21 cellular contexts compared by ENCODE assay signal in genomic region chr16:69378760-69379159, GRCh38. TPM values are rescaled to one million over a fixed set of nuclear protein-coding genes. Genes with fewer than 3 reads are reported as not detected.
DNase-seq lines count a peak whose midpoint lies in the region; ATAC-seq and TF ChIP-seq lines count a peak whose summit lies in the region.
"Had no signal": no experiment of that assay in that cellular context is flagged by ENCODE, and none has a peak within 500 bp of the region (broad histone marks: within the 10 kb centered on the region; RNA-seq: fewer than 3 reads in every experiment).

No MANE protein-coding gene starts in this region.

- H3K4ac ChIP-seq in IMR-90 (ENCODE audit: low read depth, low read length), result no peak overlapping the region

- H2BK120ac ChIP-seq in IMR-90 (ENCODE audit: low read depth, low read length), result no peak overlapping the region

- BruUV-seq in IMR-90 (replicated peaks; lab: Mats Ljungman, UMichigan), result no TSS peak

- no peak overlapping the region for H4K5ac ChIP-seq in IMR-90 (ENCODE audit: low read depth, low read length)

- DNase-seq in SK-N-SH (no peak), IMR-90 (peak; percentile 6), fibroblast of the aortic adventitia (ENCODE audit: low read depth) (peak; percentile 53), NCI-H2196 (lab: John Stamatoyannopoulos, UW; ENCODE audit: unreplicated experiment) (no peak), NCI-H2196 treated with DMSO at 0.1 percent for 48 hours (lab: John Stamatoyannopoulos, UW; ENCODE audit: unreplicated experiment) (no peak)
- DNase-seq: activated T-cell treated with anti-CD3 and anti-CD28 coated beads for 4 hours; esophagus squamous epithelium; GDM1; KG1; left ventricle myocardium inferior; NCI-H2029; NCI-H446 treated with DMSO at 0.1 percent for 48 hours; NK-92 treated with Interleukin-12 subunit alpha and Interleukin-12 subunit beta, amount 100 ng/mL, for 24 hours; stimulated activated naive CD4-positive, alpha-beta T cell had no signal

- TF ChIP-seq CTCF in SK-N-SH (IDR thresholded peaks at IDR 0.05) (no peak), IMR-90 (conservative IDR thresholded peaks at IDR 0.05; ENCODE audit: low read depth, low read length) (no peak), fibroblast of the aortic adventitia (IDR thresholded peaks at IDR 0.05; ENCODE audit: insufficient read depth, low read length) (no peak)

- H3K4me3 ChIP-seq in SK-N-SH (ENCODE audit: low read depth in 2 of 2, low read length in 1 of 2) (no peak overlapping the region; a peak in 1 of 4 replicates), IMR-90 (ENCODE audit: insufficient read depth, low read depth, low read length) (no peak overlapping the region), fibroblast of the aortic adventitia (ENCODE audit: low read depth, low read length) (no peak overlapping the region)
- H3K4me3 ChIP-seq: cardiac muscle cell, esophagus squamous epithelium, left ventricle myocardium inferior, right atrium auricular region, tibial nerve had no signal

- H4K20me1 ChIP-seq in SK-N-SH (ENCODE audit: insufficient read depth), result no peaks in the 10 kb centered on the region
- 0 out of 2 replicates have a peak, but pooled peaks cover 1% of the 10 kb centered on the region for H4K20me1 ChIP-seq in IMR-90 (ENCODE audit: insufficient read depth, low read length)

- no peak overlapping the region for H2BK15ac ChIP-seq in IMR-90 (ENCODE audit: low read depth, low read length)

- H3K79me2 ChIP-seq in SK-N-SH (ENCODE audit: insufficient read depth), result peaks cover 60% of the 10 kb centered on the region

- ATAC-seq in SK-N-SH treated with all-trans-retinoic acid at 6 μM for 48 hours (no peak), IMR-90 (ENCODE audit: low read depth) (no peak)

- H3F3A ChIP-seq in SK-N-SH (replicated peaks; ENCODE audit: insufficient read depth), result peaks cover 31% of the 10 kb centered on the region

- peaks cover 2% of the 10 kb centered on the region for H3K9me1 ChIP-seq in IMR-90 (ENCODE audit: insufficient read depth, low read length)

- H3K23ac ChIP-seq in IMR-90 (ENCODE audit: low read depth, low read length), result no peak overlapping the region

- CTCF ChIA-PET in SK-N-SH (lab: Yijun Ruan, JAX) (no interaction called here), IMR-90 (lab: Yijun Ruan, JAX) (no interaction called here)

- H3K36me3 ChIP-seq in SK-N-SH (replicated peaks in 1 of 2; ENCODE audit: control insufficient read depth in 1 of 2, insufficient read depth in 2 of 2, low read length in 1 of 2), result peaks cover 44 to 72% of the 10 kb centered on the region in 2 experiments
- peaks cover 18% of the 10 kb centered on the region for H3K36me3 ChIP-seq in IMR-90 (ENCODE audit: control insufficient read depth, insufficient read depth, low read length)

- no peak for TF ChIP-seq EP300 in SK-N-SH (IDR thresholded peaks at IDR 0.05; ENCODE audit: borderline replicate concordance in 1 of 2, low read depth in 1 of 2, low read length in 1 of 2)

- no peak overlapping the region; the same call in 1 of the 2 replicates for H3K9ac ChIP-seq in SK-N-SH
- H3K9ac ChIP-seq in IMR-90 (ENCODE audit: low read depth, low read length), result no peak overlapping the region

- H2AK5ac ChIP-seq in IMR-90 (ENCODE audit: low read depth, low read length), result no peak overlapping the region

- TF ChIP-seq POLR2A in IMR-90 (IDR thresholded peaks at IDR 0.05; ENCODE audit: low read depth, low read length), result no peak

- H3K9me3 ChIP-seq in SK-N-SH, result no peaks in the 10 kb centered on the region
- no peaks in the 10 kb centered on the region for H3K9me3 ChIP-seq in IMR-90 (ENCODE audit: control insufficient read depth, insufficient read depth, low read length)
- H3K9me3 ChIP-seq: esophagus squamous epithelium, left ventricle myocardium inferior, right atrium auricular region, tibial nerve had no signal

- H4K8ac ChIP-seq in IMR-90 (ENCODE audit: low read depth in 2 of 2, low read length in 2 of 2), result no peak overlapping the region

- dilution Hi-C loops in IMR-90 (cut with HindIII; ENCODE audit: low sequenced_read_pairs, unreplicated experiment), result no loop called here

- H4K91ac ChIP-seq in IMR-90 (ENCODE audit: insufficient read depth, low read depth, low read length), result no peak overlapping the region

- 0 out of 2 replicates have a peak overlapping the region, but pooled peaks have one; percentile 10 for H3K4me2 ChIP-seq in SK-N-SH
- H3K4me2 ChIP-seq in IMR-90 (ENCODE audit: low read depth, low read length), result no peak overlapping the region

- peak overlapping the region in 1 of 2 experiments; percentile 52; a peak in 2 of 4 replicates for H3K27ac ChIP-seq in SK-N-SH (ENCODE audit: low read depth in 2 of 2, low read length in 1 of 2)
- no peak overlapping the region for H3K27ac ChIP-seq in IMR-90 (ENCODE audit: insufficient read depth, low read length)
- H3K27ac ChIP-seq: 22Rv1, cardiac muscle cell, esophagus squamous epithelium, left ventricle myocardium inferior, right atrium auricular region, tibial nerve had no signal

- H2AK9ac ChIP-seq in IMR-90 (replicated peaks; ENCODE audit: low read depth, low read length, poor library complexity), result no peak overlapping the region

- intact Hi-C loops in IMR-90 (cut with micrococcal nuclease), result no loop called here

- no peak overlapping the region for H3K18ac ChIP-seq in IMR-90 (ENCODE audit: low read depth, low read length)

- TF ChIP-seq RAD21 in SK-N-SH (IDR thresholded peaks at IDR 0.05; ENCODE audit: low read length), result no peak
- no peak for TF ChIP-seq RAD21 in IMR-90 (IDR thresholded peaks at IDR 0.05; ENCODE audit: low read length)

- H3K27me3 ChIP-seq in SK-N-SH (ENCODE audit: insufficient read depth) (no peaks in the 10 kb centered on the region), IMR-90 (ENCODE audit: control insufficient read depth, insufficient read depth, low read length) (no peaks in the 10 kb centered on the region)
- H3K27me3 ChIP-seq: cardiac muscle cell, esophagus squamous epithelium, right atrium auricular region, tibial nerve had no signal

- peaks cover 28 to 42% of the 10 kb centered on the region in 2 experiments for H3K79me1 ChIP-seq in IMR-90 (ENCODE audit: low read depth in 1 of 2, low read length in 2 of 2)

- no peak overlapping the region for H2AFZ ChIP-seq in SK-N-SH (ENCODE audit: low read depth)
- no peak overlapping the region for H2AFZ ChIP-seq in IMR-90 (replicated peaks; ENCODE audit: low read length, poor library complexity)

- H3K4me1 ChIP-seq in SK-N-SH (ENCODE audit: control insufficient read depth in 1 of 2, insufficient read depth in 2 of 2, low read depth in 1 of 2, low read length in 1 of 2) (no peaks in the 10 kb centered on the region), IMR-90 (ENCODE audit: control insufficient read depth, insufficient read depth, low read length) (no peaks in the 10 kb centered on the region)

- POLR2A ChIA-PET in SK-N-SH (lab: Yijun Ruan, JAX), result no interaction called here
- POLR2A ChIA-PET in IMR-90 (lab: Charles Lee; ENCODE audit: unreplicated experiment), result interaction anchor here (0.5 to 0.6 kb wide), 3 partner anchors 17 to 286 kb away, joined by 3 to 7 read pairs (median 4); no protein-coding TSS in a partner anchor

- no peak overlapping the region for H3K14ac ChIP-seq in IMR-90 (replicated peaks; ENCODE audit: low read depth, low read length)

- no peak overlapping the region for H2BK5ac ChIP-seq in IMR-90 (ENCODE audit: low read depth, low read length, poor library complexity, severe bottlenecking)

- H3K56ac ChIP-seq in IMR-90 (ENCODE audit: extremely low read depth, insufficient read depth, low read length), result no peak overlapping the region

- no peak overlapping the region for H2BK20ac ChIP-seq in IMR-90 (ENCODE audit: low read depth, low read length)

- no peaks in the 10 kb centered on the region for H3K9me2 ChIP-seq in SK-N-SH

- 76% methylated on average over 1 of the region's 1 CpG for WGBS in SK-N-SH (ENCODE audit: low lambda C conversion rate)
- no CpG with 5 or more reads among the region's 1 CpG for WGBS in IMR-90 (ENCODE audit: extremely low coverage in 2 of 2, insufficient read length in 1 of 2), 2 experiments

- in situ Hi-C loops in IMR-90 (cut with MboI; ENCODE audit: low sequenced_read_pairs), result no loop called here

RNA-seq across cellular contexts. Expression of gene TERF2, which starts 7.0 kb away (rescaled TPM):
- polyA plus RNA-seq in SK-N-SH (2012; rRNA removed), result 12.3 and 14.2 TPM in 2 replicates
- polyA plus RNA-seq in SK-N-SH (2012; cell fraction: cytosol; rRNA removed), result 14.4 and 14.5 TPM in 2 replicates
- 12.6 and 13.6 TPM in 2 replicates for polyA plus RNA-seq in SK-N-SH (2012; cell fraction: nucleus; rRNA removed)
- total RNA-seq in IMR-90 (2012; rRNA removed), result 9.0 and 9.2 TPM in 2 replicates
- 13.8 and 15.2 TPM in 2 replicates for polyA plus RNA-seq in IMR-90 (2012; rRNA removed)
- polyA plus RNA-seq in IMR-90 (2012; cell fraction: cytosol; rRNA removed), result 9.0 and 9.2 TPM in 2 replicates
- polyA plus RNA-seq in IMR-90 (2012; cell fraction: nucleus; rRNA removed; ENCODE audit: low replicate concordance), result 4.3 and 11.3 TPM in 2 replicates
- total RNA-seq in fibroblast of the aortic adventitia (ENCODE audit: low replicate concordance), result 20.6 and 22.2 TPM in 2 replicates

RNA-seq across cellular contexts. Expression of gene TMED6, which starts 27.2 kb away (rescaled TPM):
- polyA plus RNA-seq in SK-N-SH (2012; rRNA removed) (not detected in 2 replicates), IMR-90 (2012; rRNA removed) (0.10 and 0.20 TPM in 2 replicates)
- not detected in 2 replicates for polyA plus RNA-seq in SK-N-SH (2012; cell fraction: cytosol; rRNA removed)
- polyA plus RNA-seq in SK-N-SH (2012; cell fraction: nucleus; rRNA removed), result 0.14 TPM in 1 of 2 replicates, not detected in the other
- total RNA-seq in IMR-90 (2012; rRNA removed) (not detected in 2 replicates), fibroblast of the aortic adventitia (ENCODE audit: low replicate concordance) (0.36 TPM in 1 of 2 replicates, not detected in the other)
- polyA plus RNA-seq in IMR-90 (2012; cell fraction: cytosol; rRNA removed), result not detected in 2 replicates
- 0.08 and 0.73 TPM in 2 replicates for polyA plus RNA-seq in IMR-90 (2012; cell fraction: nucleus; rRNA removed; ENCODE audit: low replicate concordance)
- total RNA-seq: esophagus squamous epithelium, left ventricle myocardium inferior, omental fat pad, right atrium auricular region, tibial nerve had no signal
- polyA plus RNA-seq: BJ had no signal

RNA-seq across cellular contexts. Expression of gene NIP7, which starts 39.2 kb away (rescaled TPM):
- polyA plus RNA-seq in SK-N-SH (2012; rRNA removed) (19.0 and 22.8 TPM in 2 replicates), IMR-90 (2012; rRNA removed) (10.6 and 14.0 TPM in 2 replicates)
- polyA plus RNA-seq in SK-N-SH (2012; cell fraction: cytosol; rRNA removed), result 24.7 and 29.3 TPM in 2 replicates
- 16.0 and 18.5 TPM in 2 replicates for polyA plus RNA-seq in SK-N-SH (2012; cell fraction: nucleus; rRNA removed)
- total RNA-seq in IMR-90 (2012; rRNA removed) (28.3 and 40.5 TPM in 2 replicates), fibroblast of the aortic adventitia (ENCODE audit: low replicate concordance) (23.0 and 27.9 TPM in 2 replicates)
- polyA plus RNA-seq in IMR-90 (2012; cell fraction: cytosol; rRNA removed), result 3.4 and 16.1 TPM in 2 replicates
- polyA plus RNA-seq in IMR-90 (2012; cell fraction: nucleus; rRNA removed; ENCODE audit: low replicate concordance), result 3.0 and 8.0 TPM in 2 replicates

RNA-seq across cellular contexts. Expression of gene COG8, which starts 39.4 kb away (rescaled TPM):
- 30.2 and 37.2 TPM in 2 replicates for polyA plus RNA-seq in SK-N-SH (2012; rRNA removed)
- polyA plus RNA-seq in SK-N-SH (2012; cell fraction: cytosol; rRNA removed), result 18.8 and 25.3 TPM in 2 replicates
- polyA plus RNA-seq in SK-N-SH (2012; cell fraction: nucleus; rRNA removed), result 36.7 and 41.4 TPM in 2 replicates
- 19.4 and 26.2 TPM in 2 replicates for total RNA-seq in IMR-90 (2012; rRNA removed)
- polyA plus RNA-seq in IMR-90 (2012; rRNA removed), result 22.8 and 23.4 TPM in 2 replicates
- polyA plus RNA-seq in IMR-90 (2012; cell fraction: cytosol; rRNA removed), result 16.0 and 27.1 TPM in 2 replicates
- 19.7 and 25.4 TPM in 2 replicates for polyA plus RNA-seq in IMR-90 (2012; cell fraction: nucleus; rRNA removed; ENCODE audit: low replicate concordance)
- 19.7 and 51.5 TPM in 2 replicates for total RNA-seq in fibroblast of the aortic adventitia (ENCODE audit: low replicate concordance)

RNA-seq across cellular contexts. Expression of gene CYB5B, which starts 45.7 kb away (rescaled TPM):
- polyA plus RNA-seq in SK-N-SH (2012; rRNA removed), result 64.4 and 86.1 TPM in 2 replicates
- 65.8 and 78.1 TPM in 2 replicates for polyA plus RNA-seq in SK-N-SH (2012; cell fraction: cytosol; rRNA removed)
- polyA plus RNA-seq in SK-N-SH (2012; cell fraction: nucleus; rRNA removed), result 15.2 and 43.7 TPM in 2 replicates
- 102 and 106 TPM in 2 replicates for total RNA-seq in IMR-90 (2012; rRNA removed)
- polyA plus RNA-seq in IMR-90 (2012; rRNA removed), result 76.1 and 100 TPM in 2 replicates
- 10.7 and 23.7 TPM in 2 replicates for polyA plus RNA-seq in IMR-90 (2012; cell fraction: cytosol; rRNA removed)
- 7.0 and 46.0 TPM in 2 replicates for polyA plus RNA-seq in IMR-90 (2012; cell fraction: nucleus; rRNA removed; ENCODE audit: low replicate concordance)
- 31.0 and 99.4 TPM in 2 replicates for total RNA-seq in fibroblast of the aortic adventitia (ENCODE audit: low replicate concordance)

Comparison
In these comparisons a context has a peak if more than half of its experiments do, and no peak if none do; other contexts are left out.
1. DNase-seq: peak in IMR-90 (single experiment) and fibroblast of the aortic adventitia (single experiment); none in SK-N-SH (single experiment), NCI-H2196 (single experiment) and NCI-H2196 treated with DMSO at 0.1 percent for 48 hours (single experiment).